19 cellular contexts compared by ENCODE assay signal in the genomic region with DNA sequence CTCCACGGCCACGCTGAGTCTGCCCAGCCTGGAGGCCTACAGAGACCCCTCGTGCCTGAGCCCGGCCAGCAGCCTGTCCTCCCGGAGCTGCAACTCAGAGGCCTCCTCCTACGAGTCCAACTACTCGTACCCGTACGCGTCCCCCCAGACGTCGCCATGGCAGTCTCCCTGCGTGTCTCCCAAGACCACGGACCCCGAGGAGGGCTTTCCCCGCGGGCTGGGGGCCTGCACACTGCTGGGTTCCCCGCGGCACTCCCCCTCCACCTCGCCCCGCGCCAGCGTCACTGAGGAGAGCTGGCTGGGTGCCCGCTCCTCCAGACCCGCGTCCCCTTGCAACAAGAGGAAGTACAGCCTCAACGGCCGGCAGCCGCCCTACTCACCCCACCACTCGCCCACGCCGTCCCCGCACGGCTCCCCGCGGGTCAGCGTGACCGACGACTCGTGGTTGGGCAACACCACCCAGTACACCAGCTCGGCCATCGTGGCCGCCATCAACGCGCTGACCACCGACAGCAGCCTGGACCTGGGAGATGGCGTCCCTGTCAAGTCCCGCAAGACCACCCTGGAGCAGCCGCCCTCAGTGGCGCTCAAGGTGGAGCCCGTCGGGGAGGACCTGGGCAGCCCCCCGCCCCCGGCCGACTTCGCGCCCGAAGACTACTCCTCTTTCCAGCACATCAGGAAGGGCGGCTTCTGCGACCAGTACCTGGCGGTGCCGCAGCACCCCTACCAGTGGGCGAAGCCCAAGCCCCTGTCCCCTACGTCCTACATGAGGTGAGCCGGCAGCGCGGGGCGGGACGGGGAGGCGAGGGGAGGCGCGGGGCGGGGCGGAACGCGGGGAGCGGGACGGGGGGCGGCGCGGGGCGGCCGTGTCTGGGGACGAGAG. TPM values are rescaled to one million over a fixed set of nuclear protein-coding genes. Genes with fewer than 3 reads are reported as not detected.
A peak's percentile ranks its signal among the peaks of the same experiment; 100 is the strongest.
DNase-seq lines count a peak whose midpoint lies in the region; ATAC-seq, FAIRE-seq and TF ChIP-seq lines count a peak whose summit lies in the region.
"Had no signal": no experiment of that assay in that cellular context is flagged by ENCODE, and none has a peak within 500 bp of the region (broad histone marks: within the 10 kb centered on the region; RNA-seq: fewer than 3 reads in every experiment).

No MANE protein-coding gene starts in this region.

- ATAC-seq in left cardiac atrium (no peak), upper lobe of right lung (peak; percentile 6), HG02678 (IDR thresholded peaks at IDR 0.05; ENCODE audit: unreplicated experiment) (no peak)
- ATAC-seq: PC-3 had no signal

- H3K9me3 ChIP-seq in OCI-LY7 (ENCODE audit: low read length) (no peaks in the 10 kb centered on the region), kidney (ENCODE audit: control insufficient read depth in 1 of 2, low read length in 2 of 2) (no peaks in the 10 kb centered on the region), upper lobe of right lung (no peaks in the 10 kb centered on the region)
- H3K9me3 ChIP-seq: SJSA1 had no signal

- CTCF ChIA-PET in OCI-LY7 (lab: Charles Lee; ENCODE audit: unreplicated experiment): no interaction called here

- H3K79me2 ChIP-seq in OCI-LY7 (ENCODE audit: insufficient read depth, low read depth, low read length): peaks cover 32% of the 10 kb centered on the region

- H3K4me1 ChIP-seq in OCI-LY7 (ENCODE audit: insufficient read depth, low read length, poor library complexity, severe bottlenecking) (peaks cover 6% of the 10 kb centered on the region), kidney (ENCODE audit: control insufficient read depth in 1 of 2, insufficient read depth in 1 of 2, low read depth in 1 of 2, low read length in 2 of 2) (peaks cover 0 to 3% of the 10 kb centered on the region in 2 donors), upper lobe of right lung (peaks cover 3% of the 10 kb centered on the region)
- H3K4me1 ChIP-seq: SJSA1 had no signal

- H4K20me1 ChIP-seq in OCI-LY7 (ENCODE audit: insufficient read depth, low read length): no peaks in the 10 kb centered on the region

- H3K9me2 ChIP-seq in OCI-LY7 (ENCODE audit: insufficient read depth, low read length): no peaks in the 10 kb centered on the region

- intact Hi-C loops in left cardiac atrium (cut with DNase I): no loop called here
- intact Hi-C loops in cardiac septum (cut with DNase I): no loop called here
- intact Hi-C loops in OCI-LY7 (cut with micrococcal nuclease; ENCODE audit: unreplicated experiment): no loop called here
- intact Hi-C loops in kidney (cut with DNase I): no loop called here
- intact Hi-C loops in upper lobe of right lung (cut with DNase I): no loop called here

- no peak overlapping the region for H3K4me3 ChIP-seq in OCI-LY7 (ENCODE audit: low read depth, low read length, poor library complexity, severe bottlenecking)
- no peak overlapping the region for H3K4me3 ChIP-seq in kidney (ENCODE audit: low read length in 2 of 2)
- no peak overlapping the region for H3K4me3 ChIP-seq in upper lobe of right lung
- H3K4me3 ChIP-seq: SJSA1 had no signal

- H3K27ac ChIP-seq in OCI-LY7 (ENCODE audit: low read depth, low read length, poor library complexity, severe bottlenecking): no peak overlapping the region
- H3K27ac ChIP-seq in kidney (ENCODE audit: low read depth in 2 of 2, low read length in 2 of 2): no peak overlapping the region
- H3K27ac ChIP-seq in upper lobe of right lung: no peak overlapping the region
- H3K27ac ChIP-seq: RWPE1, SJSA1 had no signal

- no peaks in the 10 kb centered on the region for H3K27me3 ChIP-seq in upper lobe of right lung
- H3K27me3 ChIP-seq: SJSA1 had no signal

- peaks cover 56% of the 10 kb centered on the region for H3K36me3 ChIP-seq in OCI-LY7 (ENCODE audit: insufficient read depth, low read length)
- no peaks in the 10 kb centered on the region for H3K36me3 ChIP-seq in kidney (ENCODE audit: control insufficient read depth in 1 of 2, insufficient read depth in 2 of 2, low read length in 2 of 2)
- H3K36me3 ChIP-seq in upper lobe of right lung: peaks cover 5% of the 10 kb centered on the region

- DNase-seq in left cardiac atrium (peak; percentile 25), cardiac septum (ENCODE audit: low spot score) (no peak), OCI-LY7 (ENCODE audit: low spot score) (no peak), kidney (peak; percentile 75), upper lobe of right lung (peak; percentile 63), NCI-H1417 (lab: John Stamatoyannopoulos, UW) (no peak)
- DNase-seq: DMS 273 treated with DMSO at 0.1 percent for 48 hours, GF-D8, Kasumi-1, MM.1S, NCI-H1417 treated with DMSO at 0.1 percent for 48 hours, NCI-H2029 treated with DMSO at 0.1 percent for 48 hours, NCI-H748 treated with DMSO at 0.1 percent for 48 hours, PC-3 had no signal

- no peak for FAIRE-seq in kidney (lab: Jason Lieb, UNC)
- FAIRE-seq: GM12892, H54 had no signal

- POLR2A ChIA-PET in OCI-LY7 (lab: Charles Lee): no interaction called here

- no peak overlapping the region for H3K4me2 ChIP-seq in OCI-LY7 (ENCODE audit: low read length)

- H2AFZ ChIP-seq in OCI-LY7 (ENCODE audit: low read length): no peak overlapping the region

- no peak for TF ChIP-seq CTCF in OCI-LY7 (conservative IDR thresholded peaks at IDR 0.05; ENCODE audit: low read length)
- no peak for TF ChIP-seq CTCF in kidney (IDR thresholded peaks at IDR 0.05; ENCODE audit: borderline replicate concordance, extremely low read depth, insufficient read depth)
- TF ChIP-seq CTCF in upper lobe of right lung (IDR thresholded peaks at IDR 0.05): no peak

- BruUV-seq in OCI-LY7 (replicated peaks; lab: Mats Ljungman, UMichigan): TSS peak; percentile 48

- no peak overlapping the region for H3K9ac ChIP-seq in kidney (ENCODE audit: low read length in 2 of 2)

RNA-seq across cellular contexts. Expression of a gene that starts 15.2 kb away (rescaled TPM):
- total RNA-seq in left cardiac atrium: 10 to 100 TPM; 17.1 to 18.9 TPM
- 16.4 TPM for total RNA-seq in cardiac septum
- 15.3 and 23.6 TPM in 2 replicates for total RNA-seq in OCI-LY7 (2014; rRNA removed; shearing (Covaris generic))
- 50.4 and 54.3 TPM in 2 replicates for total RNA-seq in OCI-LY7 (2022)
- total RNA-seq in kidney: 17.2 TPM
- 4.3 TPM for polyA plus RNA-seq in kidney (ENCODE audit: insufficient read depth, low read depth, low replicate concordance)
- total RNA-seq in upper lobe of right lung: 16.6 TPM

Comparison
In these comparisons a context has a peak if more than half of its experiments do, and no peak if none do; other contexts are left out.
1. DNase-seq: peak in left cardiac atrium (single experiment), kidney (single experiment) and upper lobe of right lung (single experiment); none in cardiac septum (single experiment), OCI-LY7 (single experiment) and NCI-H1417 (0 of 3).